ENCODE assay signal across 1 cellular context in genomic region chr20:38962044-38962897, GRCh38.
TF ChIP-seq lines count a peak whose summit lies in the region.

A gene with protein sequence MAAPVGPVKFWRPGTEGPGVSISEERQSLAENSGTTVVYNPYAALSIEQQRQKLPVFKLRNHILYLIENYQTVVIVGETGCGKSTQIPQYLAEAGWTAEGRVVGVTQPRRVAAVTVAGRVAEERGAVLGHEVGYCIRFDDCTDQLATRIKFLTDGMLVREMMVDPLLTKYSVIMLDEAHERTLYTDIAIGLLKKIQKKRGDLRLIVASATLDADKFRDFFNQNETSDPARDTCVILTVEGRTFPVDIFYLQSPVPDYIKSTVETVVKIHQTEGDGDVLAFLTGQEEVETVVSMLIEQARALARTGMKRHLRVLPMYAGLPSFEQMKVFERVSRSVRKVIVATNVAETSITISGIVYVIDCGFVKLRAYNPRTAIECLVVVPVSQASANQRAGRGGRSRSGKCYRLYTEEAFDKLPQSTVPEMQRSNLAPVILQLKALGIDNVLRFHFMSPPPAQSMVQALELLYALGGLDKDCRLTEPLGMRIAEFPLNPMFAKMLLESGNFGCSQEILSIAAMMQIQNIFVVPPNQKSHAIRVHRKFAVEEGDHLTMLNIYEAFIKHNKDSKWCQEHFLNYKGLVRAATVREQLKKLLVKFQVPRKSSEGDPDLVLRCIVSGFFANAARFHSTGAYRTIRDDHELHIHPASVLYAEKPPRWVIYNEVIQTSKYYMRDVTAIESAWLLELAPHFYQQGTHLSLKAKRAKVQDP (plus strand): TSS chr20:38962344. CDS start chr20:38962368, 24 bp downstream.

TF ChIP-seq in HepG2, 621 proteins besides CTCF, POLR2A, EP300 and RAD21 (continued from another document and continues in another):
- TF ChIP-seq HNF1A (IDR thresholded peaks at IDR 0.05; ENCODE audit: low read depth), result peak; percentile 43; the same call in 1 of the 2 replicates
- peak; percentile 80; the same call in 1 of the 2 replicates for TF ChIP-seq HNF1A (CRISPR knock-in tag; IDR thresholded peaks at IDR 0.05; ENCODE audit: borderline replicate concordance)
- no peak for TF ChIP-seq JARID2 (CRISPR knock-in tag; IDR thresholded peaks at IDR 0.05; ENCODE audit: insufficient replicate concordance)
- no peak; the same call in 1 of the 2 replicates for TF ChIP-seq ATAD3A (CRISPR knock-in tag; IDR thresholded peaks at IDR 0.05)
- peak; percentile 96; the same call in 1 of the 2 replicates for TF ChIP-seq ZNF234 (CRISPR knock-in tag; conservative IDR thresholded peaks at IDR 0.05)
- 0 out of 2 replicates have a peak, but pooled peaks have one; percentile 14 for TF ChIP-seq XBP1 (CRISPR knock-in tag; IDR thresholded peaks at IDR 0.05)
- TF ChIP-seq ZKSCAN8 (CRISPR knock-in tag; IDR thresholded peaks at IDR 0.05; ENCODE audit: borderline replicate concordance), result peak; percentile 84; the same call in 1 of the 2 replicates
- TF ChIP-seq CCDC6 (CRISPR knock-in tag; IDR thresholded peaks at IDR 0.05), result peak; percentile 90; the same call in 1 of the 2 replicates
- TF ChIP-seq, protein P1, sequence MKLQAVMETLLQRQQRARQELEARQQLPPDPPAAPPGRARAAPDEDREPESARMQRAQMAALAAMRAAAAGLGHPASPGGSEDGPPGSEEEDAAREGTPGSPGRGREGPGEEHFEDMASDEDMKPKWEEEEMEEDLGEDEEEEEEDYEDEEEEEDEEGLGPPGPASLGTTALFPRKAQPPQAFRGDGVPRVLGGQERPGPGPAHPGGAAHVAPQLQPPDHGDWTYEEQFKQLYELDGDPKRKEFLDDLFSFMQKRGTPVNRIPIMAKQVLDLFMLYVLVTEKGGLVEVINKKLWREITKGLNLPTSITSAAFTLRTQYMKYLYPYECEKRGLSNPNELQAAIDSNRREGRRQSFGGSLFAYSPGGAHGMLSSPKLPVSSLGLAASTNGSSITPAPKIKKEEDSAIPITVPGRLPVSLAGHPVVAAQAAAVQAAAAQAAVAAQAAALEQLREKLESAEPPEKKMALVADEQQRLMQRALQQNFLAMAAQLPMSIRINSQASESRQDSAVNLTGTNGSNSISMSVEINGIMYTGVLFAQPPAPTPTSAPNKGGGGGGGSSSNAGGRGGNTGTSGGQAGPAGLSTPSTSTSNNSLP (IDR thresholded peaks at IDR 0.05; ENCODE audit: low read depth, low read length), result no peak
- TF ChIP-seq, protein P2, sequence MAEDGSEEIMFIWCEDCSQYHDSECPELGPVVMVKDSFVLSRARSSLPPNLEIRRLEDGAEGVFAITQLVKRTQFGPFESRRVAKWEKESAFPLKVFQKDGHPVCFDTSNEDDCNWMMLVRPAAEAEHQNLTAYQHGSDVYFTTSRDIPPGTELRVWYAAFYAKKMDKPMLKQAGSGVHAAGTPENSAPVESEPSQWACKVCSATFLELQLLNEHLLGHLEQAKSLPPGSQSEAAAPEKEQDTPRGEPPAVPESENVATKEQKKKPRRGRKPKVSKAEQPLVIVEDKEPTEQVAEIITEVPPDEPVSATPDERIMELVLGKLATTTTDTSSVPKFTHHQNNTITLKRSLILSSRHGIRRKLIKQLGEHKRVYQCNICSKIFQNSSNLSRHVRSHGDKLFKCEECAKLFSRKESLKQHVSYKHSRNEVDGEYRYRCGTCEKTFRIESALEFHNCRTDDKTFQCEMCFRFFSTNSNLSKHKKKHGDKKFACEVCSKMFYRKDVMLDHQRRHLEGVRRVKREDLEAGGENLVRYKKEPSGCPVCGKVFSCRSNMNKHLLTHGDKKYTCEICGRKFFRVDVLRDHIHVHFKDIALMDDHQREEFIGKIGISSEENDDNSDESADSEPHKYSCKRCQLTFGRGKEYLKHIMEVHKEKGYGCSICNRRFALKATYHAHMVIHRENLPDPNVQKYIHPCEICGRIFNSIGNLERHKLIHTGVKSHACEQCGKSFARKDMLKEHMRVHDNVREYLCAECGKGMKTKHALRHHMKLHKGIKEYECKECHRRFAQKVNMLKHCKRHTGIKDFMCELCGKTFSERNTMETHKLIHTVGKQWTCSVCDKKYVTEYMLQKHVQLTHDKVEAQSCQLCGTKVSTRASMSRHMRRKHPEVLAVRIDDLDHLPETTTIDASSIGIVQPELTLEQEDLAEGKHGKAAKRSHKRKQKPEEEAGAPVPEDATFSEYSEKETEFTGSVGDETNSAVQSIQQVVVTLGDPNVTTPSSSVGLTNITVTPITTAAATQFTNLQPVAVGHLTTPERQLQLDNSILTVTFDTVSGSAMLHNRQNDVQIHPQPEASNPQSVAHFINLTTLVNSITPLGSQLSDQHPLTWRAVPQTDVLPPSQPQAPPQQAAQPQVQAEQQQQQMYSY (CRISPR knock-in tag; IDR thresholded peaks at IDR 0.05), result peak; percentile 67; the same call in 1 of the 2 replicates
- no peak for TF ChIP-seq ZNF17 (CRISPR knock-in tag; IDR thresholded peaks at IDR 0.05)
- no peak for TF ChIP-seq PCBP1 (IDR thresholded peaks at IDR 0.05; ENCODE audit: borderline replicate concordance, low read depth, low read length)
- TF ChIP-seq ZNF773 (CRISPR knock-in tag; IDR thresholded peaks at IDR 0.05; ENCODE audit: borderline replicate concordance), result no peak
- peak; percentile 84 for TF ChIP-seq SALL2 (CRISPR knock-in tag; IDR thresholded peaks at IDR 0.05)
- TF ChIP-seq HNRNPL (IDR thresholded peaks at IDR 0.05; ENCODE audit: low read depth, low read length), result no peak; the same call in 1 of the 2 replicates
- peak; percentile 98 for TF ChIP-seq KDM3A (CRISPR knock-in tag; IDR thresholded peaks at IDR 0.05; ENCODE audit: low read depth)
- no peak for TF ChIP-seq HOXA9 (CRISPR knock-in tag; IDR thresholded peaks at IDR 0.05; ENCODE audit: borderline replicate concordance)
- peak; percentile 94 for TF ChIP-seq ZNF563 (CRISPR knock-in tag; IDR thresholded peaks at IDR 0.05)
- TF ChIP-seq RARG (CRISPR knock-in tag; IDR thresholded peaks at IDR 0.05; ENCODE audit: low read depth), result peak; percentile 94
- TF ChIP-seq HBP1 (CRISPR knock-in tag; IDR thresholded peaks at IDR 0.05; ENCODE audit: low read depth), result peak; percentile 86
- TF ChIP-seq HOXD1 (CRISPR knock-in tag; IDR thresholded peaks at IDR 0.05), result peak; percentile 84; the same call in 1 of the 2 replicates
- peak; percentile 86 for TF ChIP-seq RCOR2 (CRISPR knock-in tag; IDR thresholded peaks at IDR 0.05)
- TF ChIP-seq, protein P3, sequence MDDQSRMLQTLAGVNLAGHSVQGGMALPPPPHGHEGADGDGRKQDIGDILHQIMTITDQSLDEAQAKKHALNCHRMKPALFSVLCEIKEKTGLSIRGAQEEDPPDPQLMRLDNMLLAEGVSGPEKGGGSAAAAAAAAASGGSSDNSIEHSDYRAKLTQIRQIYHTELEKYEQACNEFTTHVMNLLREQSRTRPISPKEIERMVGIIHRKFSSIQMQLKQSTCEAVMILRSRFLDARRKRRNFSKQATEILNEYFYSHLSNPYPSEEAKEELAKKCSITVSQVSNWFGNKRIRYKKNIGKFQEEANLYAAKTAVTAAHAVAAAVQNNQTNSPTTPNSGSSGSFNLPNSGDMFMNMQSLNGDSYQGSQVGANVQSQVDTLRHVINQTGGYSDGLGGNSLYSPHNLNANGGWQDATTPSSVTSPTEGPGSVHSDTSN (CRISPR knock-in tag; IDR thresholded peaks at IDR 0.05; ENCODE audit: borderline replicate concordance), result 0 out of 2 replicates have a peak, but pooled peaks have one; percentile 77
- no peak for TF ChIP-seq THYN1 (CRISPR knock-in tag; IDR thresholded peaks at IDR 0.05; ENCODE audit: borderline replicate concordance, low read depth)
- TF ChIP-seq, protein P4, sequence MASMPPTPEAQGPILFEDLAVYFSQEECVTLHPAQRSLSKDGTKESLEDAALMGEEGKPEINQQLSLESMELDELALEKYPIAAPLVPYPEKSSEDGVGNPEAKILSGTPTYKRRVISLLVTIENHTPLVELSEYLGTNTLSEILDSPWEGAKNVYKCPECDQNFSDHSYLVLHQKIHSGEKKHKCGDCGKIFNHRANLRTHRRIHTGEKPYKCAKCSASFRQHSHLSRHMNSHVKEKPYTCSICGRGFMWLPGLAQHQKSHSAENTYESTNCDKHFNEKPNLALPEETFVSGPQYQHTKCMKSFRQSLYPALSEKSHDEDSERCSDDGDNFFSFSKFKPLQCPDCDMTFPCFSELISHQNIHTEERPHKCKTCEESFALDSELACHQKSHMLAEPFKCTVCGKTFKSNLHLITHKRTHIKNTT (CRISPR knock-in tag; IDR thresholded peaks at IDR 0.05), result no peak
- TF ChIP-seq PHF5A (CRISPR knock-in tag; IDR thresholded peaks at IDR 0.05; ENCODE audit: low read depth, unreplicated experiment), result no peak
- TF ChIP-seq, protein P5, sequence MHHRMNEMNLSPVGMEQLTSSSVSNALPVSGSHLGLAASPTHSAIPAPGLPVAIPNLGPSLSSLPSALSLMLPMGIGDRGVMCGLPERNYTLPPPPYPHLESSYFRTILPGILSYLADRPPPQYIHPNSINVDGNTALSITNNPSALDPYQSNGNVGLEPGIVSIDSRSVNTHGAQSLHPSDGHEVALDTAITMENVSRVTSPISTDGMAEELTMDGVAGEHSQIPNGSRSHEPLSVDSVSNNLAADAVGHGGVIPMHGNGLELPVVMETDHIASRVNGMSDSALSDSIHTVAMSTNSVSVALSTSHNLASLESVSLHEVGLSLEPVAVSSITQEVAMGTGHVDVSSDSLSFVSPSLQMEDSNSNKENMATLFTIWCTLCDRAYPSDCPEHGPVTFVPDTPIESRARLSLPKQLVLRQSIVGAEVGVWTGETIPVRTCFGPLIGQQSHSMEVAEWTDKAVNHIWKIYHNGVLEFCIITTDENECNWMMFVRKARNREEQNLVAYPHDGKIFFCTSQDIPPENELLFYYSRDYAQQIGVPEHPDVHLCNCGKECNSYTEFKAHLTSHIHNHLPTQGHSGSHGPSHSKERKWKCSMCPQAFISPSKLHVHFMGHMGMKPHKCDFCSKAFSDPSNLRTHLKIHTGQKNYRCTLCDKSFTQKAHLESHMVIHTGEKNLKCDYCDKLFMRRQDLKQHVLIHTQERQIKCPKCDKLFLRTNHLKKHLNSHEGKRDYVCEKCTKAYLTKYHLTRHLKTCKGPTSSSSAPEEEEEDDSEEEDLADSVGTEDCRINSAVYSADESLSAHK (CRISPR knock-in tag; IDR thresholded peaks at IDR 0.05; ENCODE audit: borderline replicate concordance), result no peak
- TF ChIP-seq KAT7 (CRISPR knock-in tag; IDR thresholded peaks at IDR 0.05; ENCODE audit: borderline replicate concordance), result peak; percentile 99
- peak; percentile 99 for TF ChIP-seq KAT8 (CRISPR knock-in tag; IDR thresholded peaks at IDR 0.05)
- no peak for TF ChIP-seq PCBP2 (optimal IDR thresholded peaks at IDR 0.05; ENCODE audit: low read depth, low read length, poor library complexity, severe bottlenecking)
- TF ChIP-seq NPAS2 (CRISPR knock-in tag; IDR thresholded peaks at IDR 0.05; ENCODE audit: borderline replicate concordance), result no peak
- TF ChIP-seq, protein P6, sequence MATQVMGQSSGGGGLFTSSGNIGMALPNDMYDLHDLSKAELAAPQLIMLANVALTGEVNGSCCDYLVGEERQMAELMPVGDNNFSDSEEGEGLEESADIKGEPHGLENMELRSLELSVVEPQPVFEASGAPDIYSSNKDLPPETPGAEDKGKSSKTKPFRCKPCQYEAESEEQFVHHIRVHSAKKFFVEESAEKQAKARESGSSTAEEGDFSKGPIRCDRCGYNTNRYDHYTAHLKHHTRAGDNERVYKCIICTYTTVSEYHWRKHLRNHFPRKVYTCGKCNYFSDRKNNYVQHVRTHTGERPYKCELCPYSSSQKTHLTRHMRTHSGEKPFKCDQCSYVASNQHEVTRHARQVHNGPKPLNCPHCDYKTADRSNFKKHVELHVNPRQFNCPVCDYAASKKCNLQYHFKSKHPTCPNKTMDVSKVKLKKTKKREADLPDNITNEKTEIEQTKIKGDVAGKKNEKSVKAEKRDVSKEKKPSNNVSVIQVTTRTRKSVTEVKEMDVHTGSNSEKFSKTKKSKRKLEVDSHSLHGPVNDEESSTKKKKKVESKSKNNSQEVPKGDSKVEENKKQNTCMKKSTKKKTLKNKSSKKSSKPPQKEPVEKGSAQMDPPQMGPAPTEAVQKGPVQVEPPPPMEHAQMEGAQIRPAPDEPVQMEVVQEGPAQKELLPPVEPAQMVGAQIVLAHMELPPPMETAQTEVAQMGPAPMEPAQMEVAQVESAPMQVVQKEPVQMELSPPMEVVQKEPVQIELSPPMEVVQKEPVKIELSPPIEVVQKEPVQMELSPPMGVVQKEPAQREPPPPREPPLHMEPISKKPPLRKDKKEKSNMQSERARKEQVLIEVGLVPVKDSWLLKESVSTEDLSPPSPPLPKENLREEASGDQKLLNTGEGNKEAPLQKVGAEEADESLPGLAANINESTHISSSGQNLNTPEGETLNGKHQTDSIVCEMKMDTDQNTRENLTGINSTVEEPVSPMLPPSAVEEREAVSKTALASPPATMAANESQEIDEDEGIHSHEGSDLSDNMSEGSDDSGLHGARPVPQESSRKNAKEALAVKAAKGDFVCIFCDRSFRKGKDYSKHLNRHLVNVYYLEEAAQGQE (IDR thresholded peaks at IDR 0.05; ENCODE audit: borderline replicate concordance in 1 of 2, low read depth in 1 of 2, low read length in 2 of 2), result peak in 1 of 2 experiments; percentile 26; a peak in 1 of 4 replicates
- peak; percentile 94 for TF ChIP-seq ZSCAN9 (CRISPR knock-in tag; IDR thresholded peaks at IDR 0.05; ENCODE audit: borderline replicate concordance)
